Comparison of ENCODE assay signal across 8 cellular contexts in the genomic region with DNA sequence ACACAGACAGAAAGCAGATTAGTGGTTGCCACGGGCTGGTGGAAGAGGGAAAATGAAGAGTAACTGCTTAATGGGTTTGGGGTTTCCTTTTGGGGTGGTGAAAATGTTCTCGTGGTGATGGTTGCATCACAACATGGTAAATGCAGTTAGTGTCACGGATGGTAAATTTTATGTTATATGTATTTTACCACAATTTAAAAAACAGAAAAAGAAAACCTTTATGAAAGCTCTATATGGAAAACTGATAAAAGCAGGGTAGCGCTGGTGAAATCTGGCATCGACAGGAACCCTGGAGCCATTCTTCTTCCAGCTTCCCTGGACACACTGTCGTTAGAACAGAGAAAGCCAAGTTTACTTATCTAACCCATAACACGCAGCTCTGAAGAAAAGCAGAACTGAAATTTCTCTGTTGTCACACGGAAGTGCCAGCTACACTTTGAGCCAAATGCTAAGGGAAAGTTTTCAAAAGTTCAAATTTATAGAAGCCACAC.
DNase-seq lines count a peak whose midpoint lies in the region; ATAC-seq, FAIRE-seq and TF ChIP-seq lines count a peak whose summit lies in the region.

No MANE protein-coding gene starts in this region.

- no peak overlapping the region for H3K4me3 Mint-ChIP-seq in activated CD4-positive, alpha-beta T cell treated with anti-CD3 and anti-CD28 coated beads, Interleukin-2, amount 10 ng/mL, durations not matched to agents 7 days and 5 days

- ATAC-seq in GM19467 (IDR thresholded peaks at IDR 0.05; ENCODE audit: unreplicated experiment) (peak; percentile 59), HG03095 (IDR thresholded peaks at IDR 0.05; ENCODE audit: unreplicated experiment) (peak; percentile 88)

- no peaks in the 10 kb centered on the region for H3K36me3 Mint-ChIP-seq in activated CD4-positive, alpha-beta T cell treated with anti-CD3 and anti-CD28 coated beads, Interleukin-2, amount 10 ng/mL, durations not matched to agents 7 days and 5 days (ENCODE audit: low read depth)

- H3K4me1 Mint-ChIP-seq in activated CD4-positive, alpha-beta T cell treated with anti-CD3 and anti-CD28 coated beads, Interleukin-2, amount 10 ng/mL, durations not matched to agents 7 days and 5 days = peaks cover 2% of the 10 kb centered on the region

- H3K27ac Mint-ChIP-seq in activated CD4-positive, alpha-beta T cell treated with anti-CD3 and anti-CD28 coated beads, Interleukin-2, amount 10 ng/mL, durations not matched to agents 7 days and 5 days = no peak overlapping the region

- peaks cover 60% of the 10 kb centered on the region for H3K27me3 Mint-ChIP-seq in activated CD4-positive, alpha-beta T cell treated with anti-CD3 and anti-CD28 coated beads, Interleukin-2, amount 10 ng/mL, durations not matched to agents 7 days and 5 days

- peak; percentile 69 for DNase-seq in GF-D8 (lab: John Stamatoyannopoulos, UW)
- DNase-seq in RPMI8226 = peak; percentile 28
- DNase-seq in T-helper 9 cell = no peak
- DNase-seq in superior temporal gyrus (ENCODE audit: extremely low spot score) = no peak
- DNase-seq in activated CD4-positive, alpha-beta T cell treated with anti-CD3 and anti-CD28 coated beads, Interleukin-2, amount 10 ng/mL, durations not matched to agents 7 days and 5 days = no peak
- no peak for DNase-seq in H54 (ENCODE audit: insufficient read length, low spot score)

- CTCF ChIA-PET in activated CD4-positive, alpha-beta T cell treated with anti-CD3 and anti-CD28 coated beads, Interleukin-2, amount 10 ng/mL, durations not matched to agents 7 days and 5 days (lab: Charles Lee) = no interaction called here

- H3K9me3 Mint-ChIP-seq in activated CD4-positive, alpha-beta T cell treated with anti-CD3 and anti-CD28 coated beads, Interleukin-2, amount 10 ng/mL, durations not matched to agents 7 days and 5 days = no peaks in the 10 kb centered on the region

- TF ChIP-seq POLR2A in H54 (IDR thresholded peaks at IDR 0.05; ENCODE audit: low read depth, low read length) = no peak

- FAIRE-seq in H54 (lab: Jason Lieb, UNC) = no peak

- POLR2A ChIA-PET in activated CD4-positive, alpha-beta T cell treated with anti-CD3 and anti-CD28 coated beads, Interleukin-2, amount 10 ng/mL, durations not matched to agents 7 days and 5 days (lab: Charles Lee) = no interaction called here

Comparison
In these comparisons a context has a peak if more than half of its experiments do, and no peak if none do; other contexts are left out.
1. DNase-seq: peak in GF-D8 (single experiment) and RPMI8226 (single experiment); none in T-helper 9 cell (single experiment), superior temporal gyrus (single experiment), activated CD4-positive, alpha-beta T cell treated with anti-CD3 and anti-CD28 coated beads, Interleukin-2, amount 10 ng/mL, durations not matched to agents 7 days and 5 days (single experiment) and H54 (single experiment).